In genomic region chr17:6551909-6552768, GRCh38 we compare ENCODE assay signal across 12 cellular contexts. TPM values are rescaled to one million over a fixed set of nuclear protein-coding genes. Genes with fewer than 3 reads are reported as not detected.
A peak's percentile ranks its signal among the peaks of the same experiment; 100 is the strongest.
DNase-seq lines count a peak whose midpoint lies in the region; ATAC-seq and TF ChIP-seq lines count a peak whose summit lies in the region.
"Had no signal": no experiment of that assay in that cellular context is flagged by ENCODE, and none has a peak within 500 bp of the region (broad histone marks: within the 10 kb centered on the region; RNA-seq: fewer than 3 reads in every experiment).

No MANE protein-coding gene starts in this region.

- intact Hi-C loops in heart right ventricle (cut with DNase I), result loop anchor here in 2 of 10 donors (5.0 to 10.0 kb wide), 2 partner anchors 57 to 80 kb away; no protein-coding TSS in a partner anchor
- intact Hi-C loops in cardiac septum (cut with DNase I), result loop anchor here (10.0 kb wide), 1 partner anchor 77 kb away; no protein-coding TSS in a partner anchor
- intact Hi-C loops in vagina (cut with DNase I), result no loop called here

- H3K4me1 Mint-ChIP-seq in brain (peaks cover 56% of the 10 kb centered on the region), mesothelial cell of epicardium (peaks cover 31% of the 10 kb centered on the region)

- H3K9me3 ChIP-seq in heart right ventricle, result no peaks in the 10 kb centered on the region
- H3K9me3 ChIP-seq in vagina, result no peaks in the 10 kb centered on the region
- no peaks in the 10 kb centered on the region for H3K9me3 ChIP-seq in osteoblast (ENCODE audit: low read depth, low read length)

- WGBS in heart right ventricle, 2 donors, result 60 to 64% methylated on average over 13 of the region's 13 CpGs

- H3K9me3 Mint-ChIP-seq in brain (peaks cover 0 to 7% (median 0%) of the 10 kb centered on the region in 5 experiments), mesothelial cell of epicardium (no peaks in the 10 kb centered on the region)
- H3K9me3 Mint-ChIP-seq: activated B cell treated with CpG ODN at 0.5 μM for 24 hours had no signal

- peaks cover 12 to 40% (median 33%) of the 10 kb centered on the region in 7 donors for H3K27me3 ChIP-seq in heart right ventricle
- no peaks in the 10 kb centered on the region for H3K27me3 ChIP-seq in vagina
- peaks cover 10% of the 10 kb centered on the region for H3K27me3 ChIP-seq in osteoblast (ENCODE audit: insufficient read depth, low read length)

- H3K4me1 ChIP-seq in heart right ventricle (peaks cover 7 to 39% (median 22%) of the 10 kb centered on the region in 9 donors), vagina (peaks cover 56% of the 10 kb centered on the region), osteoblast (ENCODE audit: insufficient read depth, low read length) (peaks cover 21% of the 10 kb centered on the region)

- DNase-seq in heart right ventricle, result peak in 1 of 2 donors; percentile 29
- DNase-seq in cardiac septum (ENCODE audit: low spot score), result no peak
- DNase-seq in mesothelial cell of epicardium (ENCODE audit: low spot score in 2 of 2, unreplicated experiment in 2 of 2), result no peak
- no peak for DNase-seq in vagina (ENCODE audit: extremely low spot score in 2 of 2)
- DNase-seq in osteoblast (ENCODE audit: insufficient read length, low spot score, missing footprints), result no peak
- no peak for DNase-seq in T-helper 2 cell
- DNase-seq: activated B cell treated with CpG ODN at 0.5 μM for 24 hours; central memory CD4-positive, alpha-beta T cell; retina; RPMI8226 had no signal

- H3K36me3 ChIP-seq in heart right ventricle (no peaks in the 10 kb centered on the region), vagina (no peaks in the 10 kb centered on the region), osteoblast (ENCODE audit: insufficient read depth, low read length) (no peaks in the 10 kb centered on the region)

- H3K4me3 ChIP-seq in heart right ventricle (no peak overlapping the region), vagina (no peak overlapping the region), osteoblast (ENCODE audit: insufficient read depth, low read length) (no peak overlapping the region)

- TF ChIP-seq POLR2A in vagina (IDR thresholded peaks at IDR 0.05), result no peak

- no peak overlapping the region for H3K4me2 ChIP-seq in osteoblast (ENCODE audit: insufficient read depth, low read length)

- H3K27ac ChIP-seq in heart right ventricle (no peak overlapping the region), vagina (peak overlapping the region; percentile 37), osteoblast (ENCODE audit: low read depth, low read length) (no peak overlapping the region)

- ATAC-seq in heart right ventricle (peak in 5 of 8 donors; percentile 14 to 27 (median 24)), HG02759 (IDR thresholded peaks at IDR 0.05; ENCODE audit: unreplicated experiment) (no peak)

- no peaks in the 10 kb centered on the region for H3K36me3 Mint-ChIP-seq in brain
- no peaks in the 10 kb centered on the region for H3K36me3 Mint-ChIP-seq in mesothelial cell of epicardium

- H3K4me3 Mint-ChIP-seq in brain (peak overlapping the region in 3 of 5 experiments; percentile 61 to 70 (median 66)), mesothelial cell of epicardium (no peak overlapping the region)
- H3K4me3 Mint-ChIP-seq: activated B cell treated with CpG ODN at 0.5 μM for 24 hours had no signal

- peaks cover 24% of the 10 kb centered on the region for H4K20me1 ChIP-seq in osteoblast (ENCODE audit: insufficient read depth, low read length)

- TF ChIP-seq CTCF in heart right ventricle (IDR thresholded peaks at IDR 0.05), result no peak
- no peak for TF ChIP-seq CTCF in brain (conservative IDR thresholded peaks at IDR 0.05)
- no peak for TF ChIP-seq CTCF in mesothelial cell of epicardium (IDR thresholded peaks at IDR 0.05; ENCODE audit: unreplicated experiment)
- TF ChIP-seq CTCF in vagina (IDR thresholded peaks at IDR 0.05), result no peak
- TF ChIP-seq CTCF in osteoblast (IDR thresholded peaks at IDR 0.05; ENCODE audit: extremely low read depth, low read depth, low read length), result no peak

- H2AFZ ChIP-seq in osteoblast (ENCODE audit: low read length), result no peak overlapping the region

- peak overlapping the region; percentile 51 to 91 (median 75) for H3K27ac Mint-ChIP-seq in brain
- H3K27ac Mint-ChIP-seq in mesothelial cell of epicardium, result peak overlapping the region; percentile 30
- H3K27ac Mint-ChIP-seq: activated B cell treated with CpG ODN at 0.5 μM for 24 hours had no signal

- peaks cover 29% of the 10 kb centered on the region for H3K27me3 Mint-ChIP-seq in brain
- peaks cover 45% of the 10 kb centered on the region for H3K27me3 Mint-ChIP-seq in mesothelial cell of epicardium (ENCODE audit: low read depth)

- H3K79me2 ChIP-seq in osteoblast (ENCODE audit: insufficient read depth, low read length), result no peaks in the 10 kb centered on the region

RNA-seq across cellular contexts. Expression of gene PITPNM3, which starts 4.2 kb away (rescaled TPM):
- under 1 TPM; 0.12 to 0.70 (median 0.35) TPM for total RNA-seq in heart right ventricle
- under 1 TPM; 0.17 to 0.37 TPM for polyA plus RNA-seq in heart right ventricle
- total RNA-seq in cardiac septum, result 0.57 TPM
- 6.5 TPM for polyA plus RNA-seq in brain (ENCODE audit: insufficient read depth, low read depth, low replicate concordance)
- total RNA-seq in mesothelial cell of epicardium, result 1.9 to 2.4 TPM (median 2.3 TPM) in 3 replicates
- 8.6 TPM for total RNA-seq in vagina
- 1.8 TPM in 2 replicates for total RNA-seq in osteoblast
